ENCODE assay signal across 22 cellular contexts in genomic region chr4:44150091-44150576, GRCh38.
DNase-seq lines count a peak whose midpoint lies in the region; TF ChIP-seq lines count a peak whose summit lies in the region.
"Had no signal": no experiment of that assay in that cellular context is flagged by ENCODE, and none has a peak within 500 bp of the region (broad histone marks: within the 10 kb centered on the region; RNA-seq: fewer than 3 reads in every experiment).

No MANE protein-coding gene starts in this region.

- intact Hi-C loops in Caco-2 (cut with micrococcal nuclease; ENCODE audit: unreplicated experiment), result loop anchor here (1.0 kb wide), 1 partner anchor 8 kb away; no protein-coding TSS in a partner anchor
- intact Hi-C loops in testis (cut with DNase I; ENCODE audit: low total_unique reads), result no loop called here

- H3K4ac ChIP-seq in mesendoderm (ENCODE audit: low read depth, low read length), result no peak overlapping the region

- H3K9me3 Mint-ChIP-seq in Caco-2 (ENCODE audit: unreplicated experiment), result peaks cover 18% of the 10 kb centered on the region

- H2BK15ac ChIP-seq in mesendoderm (replicated peaks; ENCODE audit: low read depth), result no peak overlapping the region

- H3K56ac ChIP-seq in mesendoderm (ENCODE audit: low read length), result no peak overlapping the region

- peak overlapping the region; percentile 45 for H3K27ac Mint-ChIP-seq in Caco-2 (ENCODE audit: unreplicated experiment)
- H3K27ac Mint-ChIP-seq: stimulated activated memory B cell treated with anti-CD40 and anti-IgM and Interleukin-4, amounts not matched to agents 10 μg/mL and 1 μg/mL and 100 μg/mL, for 72 hours had no signal

- no peak for DNase-seq in Caco-2
- peak; percentile 26 to 71 for DNase-seq in SJCRH30
- peak; percentile 73 for DNase-seq in epithelial cell of esophagus (ENCODE audit: low read depth)
- DNase-seq in mesendoderm, result peak; percentile 29
- DNase-seq in DMS 273 (lab: John Stamatoyannopoulos, UW; ENCODE audit: unreplicated experiment), result no peak
- DNase-seq in CD1c-positive myeloid dendritic cell (ENCODE audit: extremely low spot score), result no peak
- no peak for DNase-seq in testis
- no peak for DNase-seq in COR-L47 (lab: John Stamatoyannopoulos, UW)
- DNase-seq: activated CD4-positive, alpha-beta T cell treated with anti-CD3 and anti-CD28 coated beads for 48 hours; activated gamma-delta T cell treated with Interleukin-2 at 50 U/mL for 16 hours; C1 segment of cervical spinal cord; DMS153; heart right ventricle; islet precursor cell; NCI-H1436 treated with DMSO at 0.1 percent for 48 hours; NCI-H2171 treated with DMSO at 0.1 percent for 48 hours; NCI-H82; stimulated activated CD4-positive, alpha-beta T cell treated with anti-CD3 and anti-CD28 coated beads, Interleukin-15, amount 100 ng/mL, for 24 hours had no signal

- no peak overlapping the region for H2BK5ac ChIP-seq in mesendoderm (ENCODE audit: low read length)

- H3K9me3 ChIP-seq in Caco-2, result no peaks in the 10 kb centered on the region; the same call in 1 of the 2 replicates
- H3K9me3 ChIP-seq in SJCRH30 (replicated peaks), result no peaks in the 10 kb centered on the region
- no peaks in the 10 kb centered on the region for H3K9me3 ChIP-seq in testis
- H3K9me3 ChIP-seq: ascending aorta had no signal

- POLR2A ChIA-PET in Caco-2 (lab: Charles Lee), result no interaction called here

- no peak for TF ChIP-seq CTCF in Caco-2 (IDR thresholded peaks at IDR 0.05; ENCODE audit: insufficient read depth in 1 of 2, low read depth in 1 of 2, low read length in 1 of 2, severe bottlenecking in 1 of 2, unreplicated experiment in 1 of 2)
- no peak for TF ChIP-seq CTCF in epithelial cell of esophagus (IDR thresholded peaks at IDR 0.05; ENCODE audit: insufficient read depth, low read depth, low read length, missing control alignments)
- TF ChIP-seq CTCF in testis (IDR thresholded peaks at IDR 0.05), result no peak

- no peaks in the 10 kb centered on the region for H3K79me2 ChIP-seq in mesendoderm (ENCODE audit: control insufficient read depth, insufficient read depth, low read length)

- no peak overlapping the region for H4K8ac ChIP-seq in mesendoderm (ENCODE audit: low read depth, low read length)

- H3K36me3 Mint-ChIP-seq in Caco-2 (ENCODE audit: insufficient read depth, unreplicated experiment), result no peaks in the 10 kb centered on the region
- H3K36me3 Mint-ChIP-seq: stimulated activated memory B cell treated with anti-CD40 and anti-IgM and Interleukin-4, amounts not matched to agents 10 μg/mL and 1 μg/mL and 100 μg/mL, for 72 hours had no signal

- H3K27ac ChIP-seq in SJCRH30 (peak overlapping the region; percentile 52), mesendoderm (ENCODE audit: low read depth, low read length) (no peak overlapping the region), testis (no peak overlapping the region)
- H3K27ac ChIP-seq: ascending aorta, heart right ventricle, tibial nerve had no signal

- no peak for TF ChIP-seq POLR2A in testis (IDR thresholded peaks at IDR 0.05)

- H3K4me1 Mint-ChIP-seq in Caco-2 (ENCODE audit: low read depth, unreplicated experiment), result peaks cover 22% of the 10 kb centered on the region
- H3K4me1 Mint-ChIP-seq: neural crest cell; stimulated activated memory B cell treated with anti-CD40 and anti-IgM and Interleukin-4, amounts not matched to agents 10 μg/mL and 1 μg/mL and 100 μg/mL, for 72 hours had no signal

- H3K27me3 Mint-ChIP-seq in Caco-2 (ENCODE audit: insufficient read depth, unreplicated experiment), result no peaks in the 10 kb centered on the region
- H3K27me3 Mint-ChIP-seq: stimulated activated memory B cell treated with anti-CD40 and anti-IgM and Interleukin-4, amounts not matched to agents 10 μg/mL and 1 μg/mL and 100 μg/mL, for 72 hours had no signal

- no peak overlapping the region for H3K4me3 Mint-ChIP-seq in Caco-2 (ENCODE audit: unreplicated experiment)
- H3K4me3 Mint-ChIP-seq: neural crest cell; stimulated activated memory B cell treated with anti-CD40 and anti-IgM and Interleukin-4, amounts not matched to agents 10 μg/mL and 1 μg/mL and 100 μg/mL, for 72 hours had no signal

- no peak overlapping the region for H3K23ac ChIP-seq in mesendoderm (ENCODE audit: low read length)

- no peak overlapping the region for H2AK5ac ChIP-seq in mesendoderm (ENCODE audit: low read length)

- no peak overlapping the region for H2BK120ac ChIP-seq in mesendoderm (ENCODE audit: low read depth, low read length)

- H3K4me2 ChIP-seq in mesendoderm (ENCODE audit: low read length), result no peak overlapping the region

- CTCF ChIA-PET in Caco-2 (lab: Charles Lee), result no interaction called here

- H3K9ac ChIP-seq in mesendoderm (ENCODE audit: low read length), result no peak overlapping the region

- no CpG with 5 or more reads among the region's 3 CpGs for WGBS in mesendoderm (ENCODE audit: extremely low coverage, insufficient coverage, low lambda C conversion rate)
- 57 to 71% methylated on average over 3 of the region's 3 CpGs for WGBS in testis, 2 donors

- no peaks in the 10 kb centered on the region for H3K36me3 ChIP-seq in Caco-2 (ENCODE audit: control insufficient read depth, insufficient read depth, low read length)
- no peaks in the 10 kb centered on the region; the same call in 1 of the 2 replicates for H3K36me3 ChIP-seq in SJCRH30
- H3K36me3 ChIP-seq in mesendoderm (ENCODE audit: control insufficient read depth, insufficient read depth, low read length), result no peaks in the 10 kb centered on the region
- H3K36me3 ChIP-seq in testis (ENCODE audit: low read depth, missing control alignments), result no peaks in the 10 kb centered on the region
- H3K36me3 ChIP-seq: ascending aorta, heart right ventricle, tibial nerve had no signal

- H3K27me3 ChIP-seq in Caco-2 (replicated peaks; ENCODE audit: control insufficient read depth, insufficient read depth, low read length), result no peaks in the 10 kb centered on the region
- no peaks in the 10 kb centered on the region for H3K27me3 ChIP-seq in SJCRH30
- H3K27me3 ChIP-seq in mesendoderm (ENCODE audit: insufficient read depth, low read length, poor library complexity), result no peaks in the 10 kb centered on the region
- no peaks in the 10 kb centered on the region for H3K27me3 ChIP-seq in testis
- H3K27me3 ChIP-seq: ascending aorta, heart right ventricle, tibial nerve had no signal

- no peaks in the 10 kb centered on the region for H3K79me1 ChIP-seq in mesendoderm (ENCODE audit: low read length)

- no peak overlapping the region for H3K18ac ChIP-seq in mesendoderm (ENCODE audit: low read length)

- H3K4me3 ChIP-seq in Caco-2 (ENCODE audit: low read depth, low read length) (no peak overlapping the region), SJCRH30 (no peak overlapping the region), epithelial cell of esophagus (ENCODE audit: low read length) (no peak overlapping the region), mesendoderm (ENCODE audit: low read length) (no peak overlapping the region), testis (no peak overlapping the region)
- H3K4me3 ChIP-seq: ascending aorta, heart right ventricle, tibial nerve had no signal

- BruUV-seq in Caco-2 (replicated peaks; lab: Mats Ljungman, UMichigan), result no TSS peak

- no peak overlapping the region for H4K5ac ChIP-seq in mesendoderm (ENCODE audit: low read length)

- H3K4me1 ChIP-seq in Caco-2 (peaks cover 37% of the 10 kb centered on the region), SJCRH30 (peaks cover 32% of the 10 kb centered on the region), mesendoderm (ENCODE audit: control insufficient read depth, low read depth, low read length) (no peaks in the 10 kb centered on the region), testis (no peaks in the 10 kb centered on the region)
- H3K4me1 ChIP-seq: ascending aorta, heart right ventricle, tibial nerve had no signal

Comparison
In these comparisons a context has a peak if more than half of its experiments do, and no peak if none do; other contexts are left out.
1. DNase-seq: peak in SJCRH30 (2 of 2), epithelial cell of esophagus (single experiment) and mesendoderm (single experiment); none in Caco-2 (0 of 2), DMS 273 (single experiment), CD1c-positive myeloid dendritic cell (single experiment), testis (single experiment) and COR-L47 (single experiment).